In the genomic region with DNA sequence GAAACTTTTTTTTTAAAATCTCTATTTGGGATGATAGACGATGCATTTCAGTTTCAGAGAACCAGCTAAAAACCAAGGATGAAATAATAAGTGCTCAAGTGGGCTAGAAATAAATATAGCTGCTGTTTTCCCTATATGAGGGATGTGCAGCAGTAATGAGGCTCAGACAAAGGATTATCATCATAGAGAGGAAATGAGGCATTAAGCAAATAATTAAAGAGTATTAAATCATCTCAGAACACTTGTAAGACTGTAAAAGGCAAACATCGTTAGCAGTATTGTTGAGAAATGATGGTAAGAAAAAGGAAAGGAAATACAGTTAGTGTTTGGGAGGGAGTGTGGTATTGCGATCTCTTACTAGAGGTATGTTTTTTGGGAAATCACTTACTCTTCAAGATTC, we compare ENCODE assay signal across 18 cellular contexts.
"Had no signal": no experiment of that assay in that cellular context is flagged by ENCODE, and none has a peak within 500 bp of the region (broad histone marks: within the 10 kb centered on the region; RNA-seq: fewer than 3 reads in every experiment).

No MANE protein-coding gene starts in this region.

- DNase-seq: activated CD4-positive, alpha-beta memory T cell treated with anti-CD3 and anti-CD28 coated beads for 36 hours; activated CD4-positive, alpha-beta T cell treated with anti-CD3 and anti-CD28 coated beads for 36 hours; activated CD8-positive, alpha-beta memory T cell treated with anti-CD3 and anti-CD28 coated beads, Interleukin-2, amount 10 ng/mL, durations not matched to agents 7 days and 5 days; activated naive CD4-positive, alpha-beta T cell treated with anti-CD3 and anti-CD28 coated beads, Interleukin-2, amount 10 ng/mL, durations not matched to agents 7 days and 5 days; activated T-cell treated with anti-CD3 and anti-CD28 coated beads, Interleukin-2, amount 50 U/mL, for 24 hours; esophagus squamous epithelium; foreskin fibroblast; hippocampal formation; left ventricle myocardium inferior; naive thymus-derived CD8-positive, alpha-beta T cell; retina; stimulated activated CD4-positive, alpha-beta T cell treated with anti-CD3 and anti-CD28 coated beads, Interleukin-2, amount 100 ng/mL, for 48 hours; tibial artery had no signal

- H3K4me1 ChIP-seq: left ventricle myocardium inferior, tibial artery had no signal

- H3K27me3 ChIP-seq: cardiac muscle cell, esophagus squamous epithelium, tibial artery had no signal

- H3K9me3 ChIP-seq: esophagus squamous epithelium, tibial artery had no signal

- H3K4me3 ChIP-seq: cardiac muscle cell, esophagus squamous epithelium, left ventricle myocardium inferior, tibial artery had no signal

- H3K36me3 ChIP-seq: cardiac muscle cell, esophagus squamous epithelium, left ventricle myocardium inferior, tibial artery had no signal

- H3K27ac ChIP-seq: cardiac muscle cell, esophagus squamous epithelium, left ventricle myocardium inferior, tibial artery had no signal

- ATAC-seq: activated CD4-positive, alpha-beta T cell treated with anti-CD3 and anti-CD28 coated beads for 36 hours; activated CD8-positive, alpha-beta memory T cell treated with anti-CD3 and anti-CD28 coated beads, Interleukin-2, amount 10 ng/mL, durations not matched to agents 7 days and 5 days; naive thymus-derived CD8-positive, alpha-beta T cell; stimulated activated memory B cell treated with anti-CD40 and anti-IgM and Interleukin-4, amounts not matched to agents 10 μg/mL and 1 μg/mL and 100 μg/mL, for 72 hours had no signal

- FAIRE-seq: astrocyte, colon, keratinocyte had no signal
